Comparison of ENCODE assay signal across 25 cellular contexts in genomic region chr4:39349326-39349725, GRCh38. TPM values are rescaled to one million over a fixed set of nuclear protein-coding genes. Genes with fewer than 3 reads are reported as not detected.
DNase-seq lines count a peak whose midpoint lies in the region; ATAC-seq and TF ChIP-seq lines count a peak whose summit lies in the region.
"Had no signal": no experiment of that assay in that cellular context is flagged by ENCODE, and none has a peak within 500 bp of the region (broad histone marks: within the 10 kb centered on the region; RNA-seq: fewer than 3 reads in every experiment).

No MANE protein-coding gene starts in this region.

- 83% methylated on average over 2 of the region's 2 CpGs for WGBS in lower leg skin, 2 donors

- H3K4me2 ChIP-seq in osteoblast (ENCODE audit: insufficient read depth, low read length): peak overlapping the region; percentile 51

- peaks cover 5% of the 10 kb centered on the region for H3K9me3 Mint-ChIP-seq in activated T-cell treated with anti-CD3 and anti-CD28 coated beads, Interleukin-2, amount 50 U/mL, for 24 hours
- peaks cover 4% of the 10 kb centered on the region for H3K9me3 Mint-ChIP-seq in HFFc6
- H3K9me3 Mint-ChIP-seq in activated naive CD8-positive, alpha-beta T cell treated with anti-CD3 and anti-CD28 coated beads for 36 hours: peaks cover 6% of the 10 kb centered on the region

- H3K36me3 Mint-ChIP-seq in activated T-cell treated with anti-CD3 and anti-CD28 coated beads, Interleukin-2, amount 50 U/mL, for 24 hours (ENCODE audit: low read depth): peaks cover 73% of the 10 kb centered on the region
- peaks cover 26% of the 10 kb centered on the region for H3K36me3 Mint-ChIP-seq in HFFc6 (ENCODE audit: low read depth)
- H3K36me3 Mint-ChIP-seq in activated naive CD8-positive, alpha-beta T cell treated with anti-CD3 and anti-CD28 coated beads for 36 hours: peaks cover 53% of the 10 kb centered on the region

- no peak for TF ChIP-seq POLR2A in lower leg skin (IDR thresholded peaks at IDR 0.05)

- no peak overlapping the region for H3K4me3 Mint-ChIP-seq in activated T-cell treated with anti-CD3 and anti-CD28 coated beads, Interleukin-2, amount 50 U/mL, for 24 hours
- no peak overlapping the region; the same call in none of the 2 replicates for H3K4me3 Mint-ChIP-seq in HFFc6
- no peak overlapping the region for H3K4me3 Mint-ChIP-seq in activated naive CD8-positive, alpha-beta T cell treated with anti-CD3 and anti-CD28 coated beads for 36 hours
- H3K4me3 Mint-ChIP-seq: B cell, brain, T-cell had no signal

- no peaks in the 10 kb centered on the region for H3K27me3 Mint-ChIP-seq in activated T-cell treated with anti-CD3 and anti-CD28 coated beads, Interleukin-2, amount 50 U/mL, for 24 hours
- no peaks in the 10 kb centered on the region; the same call in 1 of the 2 replicates for H3K27me3 Mint-ChIP-seq in HFFc6 (ENCODE audit: insufficient read depth)
- no peaks in the 10 kb centered on the region for H3K27me3 Mint-ChIP-seq in activated naive CD8-positive, alpha-beta T cell treated with anti-CD3 and anti-CD28 coated beads for 36 hours
- H3K27me3 Mint-ChIP-seq: B cell, brain, T-cell had no signal

- H3K27me3 ChIP-seq in osteoblast (ENCODE audit: insufficient read depth, low read length): no peaks in the 10 kb centered on the region
- H3K27me3 ChIP-seq: heart left ventricle, upper lobe of left lung had no signal

- H3K79me2 ChIP-seq in osteoblast (ENCODE audit: insufficient read depth, low read length): peaks cover 65% of the 10 kb centered on the region

- intact Hi-C loops in lower leg skin (cut with DNase I; ENCODE audit: low total_unique reads): no loop called here

- TF ChIP-seq CTCF in HFFc6 (IDR thresholded peaks at IDR 0.05) (no peak), osteoblast (IDR thresholded peaks at IDR 0.05; ENCODE audit: extremely low read depth, low read depth, low read length) (no peak), lower leg skin (IDR thresholded peaks at IDR 0.05) (no peak)

- peaks cover 72% of the 10 kb centered on the region for H3K4me1 Mint-ChIP-seq in activated T-cell treated with anti-CD3 and anti-CD28 coated beads, Interleukin-2, amount 50 U/mL, for 24 hours (ENCODE audit: low read depth)
- H3K4me1 Mint-ChIP-seq in HFFc6 (ENCODE audit: low read depth): peaks cover 48% of the 10 kb centered on the region
- peaks cover 59% of the 10 kb centered on the region for H3K4me1 Mint-ChIP-seq in activated naive CD8-positive, alpha-beta T cell treated with anti-CD3 and anti-CD28 coated beads for 36 hours

- peaks cover 2% of the 10 kb centered on the region for H4K20me1 ChIP-seq in osteoblast (ENCODE audit: insufficient read depth, low read length)

- H3K4me1 ChIP-seq in osteoblast (ENCODE audit: insufficient read depth, low read length): peaks cover 24% of the 10 kb centered on the region

- H3K27ac ChIP-seq in osteoblast (ENCODE audit: low read depth, low read length): peak overlapping the region; percentile 31
- H3K27ac ChIP-seq: heart left ventricle, psoas muscle had no signal

- no peaks in the 10 kb centered on the region for H3K9me3 ChIP-seq in osteoblast (ENCODE audit: low read depth, low read length)
- H3K9me3 ChIP-seq: psoas muscle, upper lobe of left lung had no signal

- H3K4me3 ChIP-seq in osteoblast (ENCODE audit: insufficient read depth, low read length) (no peak overlapping the region), lower leg skin (ENCODE audit: low read depth, poor library complexity, severe bottlenecking) (no peak overlapping the region)
- H3K4me3 ChIP-seq: heart left ventricle, psoas muscle, upper lobe of left lung had no signal

- peak overlapping the region; percentile 78 for H3K27ac Mint-ChIP-seq in activated T-cell treated with anti-CD3 and anti-CD28 coated beads, Interleukin-2, amount 50 U/mL, for 24 hours
- peak overlapping the region; percentile 39 for H3K27ac Mint-ChIP-seq in HFFc6
- peak overlapping the region; percentile 74 for H3K27ac Mint-ChIP-seq in activated naive CD8-positive, alpha-beta T cell treated with anti-CD3 and anti-CD28 coated beads for 36 hours
- H3K27ac Mint-ChIP-seq: brain had no signal

- peaks cover 10% of the 10 kb centered on the region for H3K36me3 ChIP-seq in osteoblast (ENCODE audit: insufficient read depth, low read length)

- H2AFZ ChIP-seq in osteoblast (ENCODE audit: low read length): no peak overlapping the region

- DNase-seq in activated T-cell treated with anti-CD3 and anti-CD28 coated beads, Interleukin-2, amount 50 U/mL, for 24 hours: no peak
- DNase-seq in activated T-cell treated with anti-CD3 and anti-CD28 coated beads for 4 hours (no peak), HFFc6 (no peak), osteoblast (ENCODE audit: insufficient read length, low spot score, missing footprints) (no peak), kidney glomerular epithelial cell (lab: John Stamatoyannopoulos, UW) (no peak), lower leg skin (ENCODE audit: low spot score in 2 of 2) (no peak)
- no peak for DNase-seq in activated naive CD8-positive, alpha-beta T cell treated with anti-CD3 and anti-CD28 coated beads for 36 hours
- DNase-seq: COR-L47; DMS79; effector CD4-positive, alpha-beta T cell; heart left ventricle; left cardiac atrium; MV-4-11; NCI-H146; NCI-H510A treated with DMSO at 0.1 percent for 48 hours; NK-92 treated with Interleukin-12 subunit alpha and Interleukin-12 subunit beta, amount 100 ng/mL, for 24 hours; psoas muscle; upper lobe of left lung had no signal

- no peak for ATAC-seq in HG03108 (IDR thresholded peaks at IDR 0.05; ENCODE audit: unreplicated experiment)
- ATAC-seq: heart left ventricle, left cardiac atrium, Panc1, psoas muscle, T-cell had no signal

RNA-seq across cellular contexts. Expression of gene RFC1, which starts 16.8 kb away (rescaled TPM):
- total RNA-seq in HFFc6 (2021; fragmentation: NEBNext Ultra II Directional; extraction: Animal tissue kit (Norgen Biotek cat#: 25700)): 10 to 100 TPM; 35.1 to 42.7 (median 41.0) TPM
- 100 to 1,000 TPM; 117 to 128 TPM for total RNA-seq in activated naive CD8-positive, alpha-beta T cell treated with anti-CD3 and anti-CD28 coated beads for 36 hours
- total RNA-seq in osteoblast: 49.9 and 54.5 TPM in 2 replicates
- total RNA-seq in lower leg skin: 10 to 100 TPM; 19.9 to 35.5 (median 29.6) TPM

RNA-seq across cellular contexts. Expression of gene KLB, which starts 57.4 kb away (rescaled TPM):
- not detected for total RNA-seq in HFFc6 (2021; fragmentation: NEBNext Ultra II Directional; extraction: Animal tissue kit (Norgen Biotek cat#: 25700))
- not detected for total RNA-seq in activated naive CD8-positive, alpha-beta T cell treated with anti-CD3 and anti-CD28 coated beads for 36 hours
- total RNA-seq in osteoblast (not detected in 2 replicates), lower leg skin (under 1 TPM; 0.38 to 0.74 (median 0.45) TPM)
- total RNA-seq: A673, B cell, epithelial cell of proximal tubule had no signal
